Comparison of ENCODE assay signal across 24 cellular contexts in the genomic region with DNA sequence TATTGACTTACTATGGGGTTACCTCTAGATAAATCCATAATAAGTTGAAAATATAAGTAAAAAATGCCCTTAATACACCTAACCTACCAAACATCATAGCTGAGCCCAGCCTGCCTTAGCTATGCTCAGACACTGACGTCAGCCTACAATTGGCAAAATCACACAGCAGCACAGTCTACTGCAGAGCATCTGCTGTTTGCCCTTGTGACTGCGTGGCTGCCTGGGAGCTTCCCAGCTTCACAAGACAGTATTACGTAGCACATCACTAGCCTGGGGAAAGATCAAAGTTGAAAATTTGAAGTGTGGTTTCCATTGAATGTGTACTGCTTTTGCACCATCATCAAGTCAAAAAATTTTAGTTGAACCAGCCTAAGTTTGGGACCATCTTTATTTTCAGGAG. TPM values are rescaled to one million over a fixed set of nuclear protein-coding genes. Genes with fewer than 3 reads are reported as not detected.
"Had no signal": no experiment of that assay in that cellular context is flagged by ENCODE, and none has a peak within 500 bp of the region (broad histone marks: within the 10 kb centered on the region; RNA-seq: fewer than 3 reads in every experiment).

No MANE protein-coding gene starts in this region.

- H3K4me2 ChIP-seq: KMS-11 had no signal

- DNase-seq: Kasumi-1; MM.1S; NCI-H1092 treated with DMSO at 0.1 percent for 48 hours; NCI-H1436; NCI-H187; NCI-H2029; NCI-H2081 treated with DMSO at 0.1 percent for 48 hours; NCI-H2171; NCI-H226; NCI-H446; NCI-H510A; NCI-H524 treated with DMSO at 0.1 percent for 48 hours; NCI-H69; NCI-H774; NK-92 treated with Interleukin-12 subunit alpha and Interleukin-12 subunit beta, amount 100 ng/mL, for 24 hours; PC-3 had no signal

- H3K27ac ChIP-seq: KMS-11, RWPE1 had no signal

- H3K9ac ChIP-seq: KMS-11 had no signal

- ATAC-seq: K562, Panc1, PC-3, SK-N-SH treated with all-trans-retinoic acid at 6 μM for 48 hours had no signal

- H3K4me3 ChIP-seq: K562 had no signal

RNA-seq across cellular contexts. Expression of a gene that starts 8.8 kb away (rescaled TPM):
- total RNA-seq: K562, M059J, OCI-LY7, PC-3 had no signal
- polyA plus RNA-seq: IgD-negative memory B cell, K562 had no signal
